ENCODE assay signal across 26 cellular contexts in the genomic region with DNA sequence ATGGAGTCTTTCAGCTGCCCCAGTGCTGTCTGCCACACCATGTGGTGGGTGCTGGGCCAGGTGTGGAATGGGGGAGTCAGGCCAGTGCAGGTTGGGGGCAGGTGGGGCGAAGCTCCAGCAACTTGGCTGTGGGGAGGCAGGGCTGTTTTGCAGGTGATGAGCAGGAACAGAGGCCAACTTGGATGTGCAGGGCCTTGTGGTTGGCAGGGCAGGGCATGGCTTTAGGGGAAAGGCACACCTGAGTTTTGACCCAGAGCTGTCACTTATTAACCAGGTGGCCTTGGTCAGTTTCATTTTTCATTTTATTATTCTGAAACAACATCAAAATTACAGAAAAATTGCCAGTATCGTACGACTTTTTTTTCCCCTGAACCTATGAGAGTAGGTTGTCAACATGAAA. TPM values are rescaled to one million over a fixed set of nuclear protein-coding genes. Genes with fewer than 3 reads are reported as not detected.
DNase-seq lines count a peak whose midpoint lies in the region; ATAC-seq, FAIRE-seq and TF ChIP-seq lines count a peak whose summit lies in the region.
"Had no signal": no experiment of that assay in that cellular context is flagged by ENCODE, and none has a peak within 500 bp of the region (broad histone marks: within the 10 kb centered on the region; RNA-seq: fewer than 3 reads in every experiment).

No MANE protein-coding gene starts in this region.

- peak; percentile 34 for DNase-seq in activated CD4-positive, alpha-beta T cell treated with anti-CD3 and anti-CD28 coated beads, Interleukin-2, amount 10 ng/mL, durations not matched to agents 24 days and 14 days
- no peak for DNase-seq in activated CD4-positive, alpha-beta T cell treated with anti-CD3 and anti-CD28 coated beads for 48 hours
- DNase-seq in mucosa of descending colon, result peak in 2 of 3 donors; percentile 42 to 51
- no peak for DNase-seq in activated naive CD4-positive, alpha-beta T cell treated with anti-CD3 and anti-CD28 coated beads, Interleukin-2, amount 10 ng/mL, durations not matched to agents 7 days and 5 days
- DNase-seq in RCC 7860 (ENCODE audit: low spot score), result no peak
- DNase-seq: Caco-2; CD8-positive, alpha-beta T cell; DMS79 treated with DMSO at 0.1 percent for 48 hours; GF-D8; IMR-90; KG1; MG63; NCI-H2029; NCI-H446; NCI-H524 treated with DMSO at 0.1 percent for 48 hours; NCI-H82; SIG-M5; SK-N-SH had no signal

- no peaks in the 10 kb centered on the region for H3K9me3 ChIP-seq in mucosa of descending colon
- H3K9me3 ChIP-seq: Caco-2, MG63, SK-N-SH had no signal

- FAIRE-seq in RCC 7860 (lab: Jason Lieb, UNC), result no peak
- FAIRE-seq: GM12891, HTR-8/SVneo had no signal

- peaks cover 5% of the 10 kb centered on the region for H3K4me1 Mint-ChIP-seq in activated CD4-positive, alpha-beta T cell treated with anti-CD3 and anti-CD28 coated beads, Interleukin-2, amount 10 ng/mL, durations not matched to agents 24 days and 14 days
- H3K4me1 Mint-ChIP-seq in activated naive CD4-positive, alpha-beta T cell treated with anti-CD3 and anti-CD28 coated beads, Interleukin-2, amount 10 ng/mL, durations not matched to agents 7 days and 5 days, result peaks cover 7% of the 10 kb centered on the region

- peak overlapping the region; percentile 86 for H3K27ac ChIP-seq in VCaP
- H3K27ac ChIP-seq: 22Rv1 had no signal

- no peak overlapping the region for H3K27ac Mint-ChIP-seq in activated CD4-positive, alpha-beta T cell treated with anti-CD3 and anti-CD28 coated beads, Interleukin-2, amount 10 ng/mL, durations not matched to agents 24 days and 14 days
- H3K27ac Mint-ChIP-seq in activated naive CD4-positive, alpha-beta T cell treated with anti-CD3 and anti-CD28 coated beads, Interleukin-2, amount 10 ng/mL, durations not matched to agents 7 days and 5 days, result no peak overlapping the region
- H3K27ac Mint-ChIP-seq: B cell; CD8-positive, alpha-beta T cell had no signal

- H3K36me3 Mint-ChIP-seq in activated CD4-positive, alpha-beta T cell treated with anti-CD3 and anti-CD28 coated beads, Interleukin-2, amount 10 ng/mL, durations not matched to agents 24 days and 14 days (ENCODE audit: low read depth), result no peaks in the 10 kb centered on the region
- H3K36me3 Mint-ChIP-seq in activated naive CD4-positive, alpha-beta T cell treated with anti-CD3 and anti-CD28 coated beads, Interleukin-2, amount 10 ng/mL, durations not matched to agents 7 days and 5 days, result no peaks in the 10 kb centered on the region
- H3K36me3 Mint-ChIP-seq: CD8-positive, alpha-beta T cell had no signal

- H3K27me3 Mint-ChIP-seq in activated CD4-positive, alpha-beta T cell treated with anti-CD3 and anti-CD28 coated beads, Interleukin-2, amount 10 ng/mL, durations not matched to agents 24 days and 14 days, result peaks cover 18% of the 10 kb centered on the region
- peaks cover 40% of the 10 kb centered on the region for H3K27me3 Mint-ChIP-seq in activated naive CD4-positive, alpha-beta T cell treated with anti-CD3 and anti-CD28 coated beads, Interleukin-2, amount 10 ng/mL, durations not matched to agents 7 days and 5 days

- H3K36me3 ChIP-seq in mucosa of descending colon (ENCODE audit: low read depth), result no peaks in the 10 kb centered on the region
- H3K36me3 ChIP-seq: MG63 had no signal

- ATAC-seq in mucosa of descending colon (peak; percentile 76), HG02623 (IDR thresholded peaks at IDR 0.05; ENCODE audit: unreplicated experiment) (no peak)
- ATAC-seq: CD8-positive, alpha-beta T cell had no signal

- intact Hi-C loops in activated CD4-positive, alpha-beta T cell treated with anti-CD3 and anti-CD28 coated beads, Interleukin-2, amount 10 ng/mL, durations not matched to agents 24 days and 14 days (cut with micrococcal nuclease), result no loop called here
- intact Hi-C loops in mucosa of descending colon (cut with DNase I, micrococcal nuclease), result no loop called here

- H3K4me3 ChIP-seq in mucosa of descending colon, result no peak overlapping the region
- H3K4me3 ChIP-seq: MG63 had no signal

- peaks cover 4% of the 10 kb centered on the region for H3K4me1 ChIP-seq in mucosa of descending colon (ENCODE audit: low read depth)
- H3K4me1 ChIP-seq: Caco-2 had no signal

- CTCF ChIA-PET in activated naive CD4-positive, alpha-beta T cell treated with anti-CD3 and anti-CD28 coated beads, Interleukin-2, amount 10 ng/mL, durations not matched to agents 7 days and 5 days (lab: Charles Lee), result interaction anchor here (1.6 kb wide), 1 partner anchor 484 kb away, joined by 4 read pairs; no protein-coding TSS in a partner anchor

- H3K9me3 Mint-ChIP-seq in activated CD4-positive, alpha-beta T cell treated with anti-CD3 and anti-CD28 coated beads, Interleukin-2, amount 10 ng/mL, durations not matched to agents 24 days and 14 days, result no peaks in the 10 kb centered on the region
- no peaks in the 10 kb centered on the region for H3K9me3 Mint-ChIP-seq in activated naive CD4-positive, alpha-beta T cell treated with anti-CD3 and anti-CD28 coated beads, Interleukin-2, amount 10 ng/mL, durations not matched to agents 7 days and 5 days
- H3K9me3 Mint-ChIP-seq: CD8-positive, alpha-beta T cell had no signal

- TF ChIP-seq CTCF in VCaP (conservative IDR thresholded peaks at IDR 0.05) (no peak), mucosa of descending colon (IDR thresholded peaks at IDR 0.05) (no peak)

- H3K4me3 Mint-ChIP-seq in activated CD4-positive, alpha-beta T cell treated with anti-CD3 and anti-CD28 coated beads, Interleukin-2, amount 10 ng/mL, durations not matched to agents 24 days and 14 days, result no peak overlapping the region
- no peak overlapping the region for H3K4me3 Mint-ChIP-seq in activated naive CD4-positive, alpha-beta T cell treated with anti-CD3 and anti-CD28 coated beads, Interleukin-2, amount 10 ng/mL, durations not matched to agents 7 days and 5 days
- H3K4me3 Mint-ChIP-seq: B cell; CD8-positive, alpha-beta T cell had no signal

RNA-seq across cellular contexts. Expression of a gene that starts 1.1 kb away (rescaled TPM):
- total RNA-seq in activated CD4-positive, alpha-beta T cell treated with anti-CD3 and anti-CD28 coated beads, Interleukin-2, amount 10 ng/mL, durations not matched to agents 24 days and 14 days, result not detected in 2 replicates
- total RNA-seq in mucosa of descending colon, result 1 to 10 TPM; 1.0 to 8.2 (median 2.8) TPM
- total RNA-seq: B cell; Caco-2; CD8-positive, alpha-beta T cell; H4; IMR-90; OCI-LY7 had no signal

RNA-seq across cellular contexts. Expression of a gene that starts 48.9 kb away (rescaled TPM):
- total RNA-seq in activated CD4-positive, alpha-beta T cell treated with anti-CD3 and anti-CD28 coated beads, Interleukin-2, amount 10 ng/mL, durations not matched to agents 24 days and 14 days, result 0.40 and 0.45 TPM in 2 replicates
- under 1 TPM; 0.09 to 0.87 (median 0.16) TPM for total RNA-seq in mucosa of descending colon

RNA-seq across cellular contexts. Expression of a gene that starts 49.5 kb away (rescaled TPM):
- total RNA-seq in activated CD4-positive, alpha-beta T cell treated with anti-CD3 and anti-CD28 coated beads, Interleukin-2, amount 10 ng/mL, durations not matched to agents 24 days and 14 days, result not detected in 2 replicates
- 1 to 10 TPM in 1 of 3 donors, under 1 TPM in 1, not detected in 1; 0.60 to 1.0 TPM for total RNA-seq in mucosa of descending colon
- total RNA-seq: B cell; Caco-2; CD8-positive, alpha-beta T cell; H4; IMR-90; OCI-LY7 had no signal

Comparison
In these comparisons a context has a peak if more than half of its experiments do, and no peak if none do; other contexts are left out.
1. DNase-seq: peak in activated CD4-positive, alpha-beta T cell treated with anti-CD3 and anti-CD28 coated beads, Interleukin-2, amount 10 ng/mL, durations not matched to agents 24 days and 14 days (single experiment) and mucosa of descending colon (2 of 3); none in activated CD4-positive, alpha-beta T cell treated with anti-CD3 and anti-CD28 coated beads for 48 hours (single experiment), activated naive CD4-positive, alpha-beta T cell treated with anti-CD3 and anti-CD28 coated beads, Interleukin-2, amount 10 ng/mL, durations not matched to agents 7 days and 5 days (single experiment) and RCC 7860 (single experiment).